ENCODE assay signal across 22 cellular contexts in the genomic region with DNA sequence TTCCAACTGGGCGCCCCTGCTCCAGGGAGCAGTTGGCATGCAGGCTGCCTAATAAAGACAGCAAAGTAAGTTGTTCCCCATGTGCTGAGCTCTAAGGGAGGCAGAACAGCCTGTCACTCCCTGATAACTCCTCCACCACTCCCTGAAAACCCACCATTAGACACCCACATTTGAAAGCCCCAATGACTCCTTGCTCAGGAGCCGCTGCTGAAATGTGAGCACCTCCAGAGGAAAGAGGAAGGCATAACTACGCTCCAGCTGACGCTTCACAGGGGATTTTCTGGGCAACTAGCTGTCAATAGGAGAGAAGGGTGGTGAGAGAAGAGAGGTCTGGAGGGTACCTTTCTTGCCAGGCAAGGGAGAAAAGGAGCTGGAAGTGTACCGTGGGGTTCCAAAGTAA.
"Had no signal": no experiment of that assay in that cellular context is flagged by ENCODE, and none has a peak within 500 bp of the region (broad histone marks: within the 10 kb centered on the region; RNA-seq: fewer than 3 reads in every experiment).

No MANE protein-coding gene starts in this region.

- H3K4me1 ChIP-seq: body of pancreas, left ventricle myocardium inferior, parathyroid adenoma, right atrium auricular region, tibial nerve had no signal

- FAIRE-seq: islet of Langerhans had no signal

- H3K9ac ChIP-seq: parathyroid adenoma had no signal

- H3K9me3 ChIP-seq: body of pancreas, left ventricle myocardium inferior, right atrium auricular region, tibial nerve had no signal

- H3K36me3 ChIP-seq: left ventricle myocardium inferior, right atrium auricular region, tibial nerve had no signal

- H3K4me3 Mint-ChIP-seq: activated naive CD8-positive, alpha-beta T cell; naive B cell; neural crest cell had no signal

- H3K27ac Mint-ChIP-seq: activated naive CD8-positive, alpha-beta T cell; naive B cell had no signal

- H3K9me3 Mint-ChIP-seq: neural crest cell had no signal

- DNase-seq: activated CD4-positive, alpha-beta T cell treated with anti-CD3 and anti-CD28 coated beads for 4 hours; activated CD4-positive, alpha-beta T cell treated with anti-CD3 and anti-CD28 coated beads, Interleukin-2, amount 50 U/mL, for 4 hours; activated CD4-positive, CD25-positive, alpha-beta regulatory T cell; activated effector memory CD4-positive, alpha-beta T cell treated with Interleukin-2 at 50 U/mL for 16 hours; activated naive CD4-positive, alpha-beta T cell treated with Interleukin-2 at 50 U/mL for 16 hours; anterior cingulate cortex; body of pancreas; effector memory CD4-positive, alpha-beta T cell; hypothalamus; left ventricle myocardium inferior; naive B cell; occipital lobe; stimulated activated CD4-positive, alpha-beta T cell treated with anti-CD3 and anti-CD28 coated beads, Interleukin-15, amount 100 ng/mL, for 24 hours; stimulated activated naive CD4-positive, alpha-beta T cell; T-helper 2 cell had no signal

- H3K36me3 Mint-ChIP-seq: activated naive CD8-positive, alpha-beta T cell; naive B cell had no signal

- H3K79me2 ChIP-seq: parathyroid adenoma had no signal

- H3K27ac ChIP-seq: body of pancreas, left ventricle myocardium inferior, parathyroid adenoma, right atrium auricular region, tibial nerve had no signal

- H2AFZ ChIP-seq: parathyroid adenoma had no signal

- H3K4me1 Mint-ChIP-seq: naive B cell, neural crest cell had no signal

- H3K27me3 ChIP-seq: body of pancreas, right atrium auricular region, tibial nerve had no signal

- H3K4me3 ChIP-seq: body of pancreas, left ventricle myocardium inferior, lung, right atrium auricular region, tibial nerve had no signal

- ATAC-seq: body of pancreas had no signal
